In genomic region chr20:63678667-63679465, GRCh38 we compare ENCODE assay signal across 24 cellular contexts. TPM values are rescaled to one million over a fixed set of nuclear protein-coding genes. Genes with fewer than 3 reads are reported as not detected.
DNase-seq lines count a peak whose midpoint lies in the region; ATAC-seq and TF ChIP-seq lines count a peak whose summit lies in the region.
"Had no signal": no experiment of that assay in that cellular context is flagged by ENCODE, and none has a peak within 500 bp of the region (broad histone marks: within the 10 kb centered on the region; RNA-seq: fewer than 3 reads in every experiment).

No MANE protein-coding gene starts in this region.

- no peaks in the 10 kb centered on the region for H3K9me3 Mint-ChIP-seq in activated naive CD4-positive, alpha-beta T cell treated with anti-CD3 and anti-CD28 coated beads for 36 hours
- no peaks in the 10 kb centered on the region for H3K9me3 Mint-ChIP-seq in activated naive CD4-positive, alpha-beta T cell treated with anti-CD3 and anti-CD28 coated beads, Interleukin-2, amount 10 ng/mL, durations not matched to agents 7 days and 5 days
- no peaks in the 10 kb centered on the region for H3K9me3 Mint-ChIP-seq in activated T-helper 1 cell treated with anti-CD3 and anti-CD28 coated beads, Interleukin-12 subunit alpha, Interleukin-12 subunit beta, Interleukin-2, Interleukin-4 antibody, amounts not matched to agents 30 ng/mL and 10 ng/mL and 1 ng/mL, durations not matched to agents 14 hours and 24 hours and 36 hours
- H3K9me3 Mint-ChIP-seq in endothelial cell (ENCODE audit: unreplicated experiment): no peaks in the 10 kb centered on the region
- H3K9me3 Mint-ChIP-seq: CD4-positive, CD25-positive, alpha-beta regulatory T cell had no signal

- H3K4me1 Mint-ChIP-seq in activated naive CD4-positive, alpha-beta T cell treated with anti-CD3 and anti-CD28 coated beads for 36 hours (ENCODE audit: low read depth): peaks cover 1% of the 10 kb centered on the region
- no peaks in the 10 kb centered on the region for H3K4me1 Mint-ChIP-seq in activated naive CD4-positive, alpha-beta T cell treated with anti-CD3 and anti-CD28 coated beads, Interleukin-2, amount 10 ng/mL, durations not matched to agents 7 days and 5 days
- H3K4me1 Mint-ChIP-seq in activated T-helper 1 cell treated with anti-CD3 and anti-CD28 coated beads, Interleukin-12 subunit alpha, Interleukin-12 subunit beta, Interleukin-2, Interleukin-4 antibody, amounts not matched to agents 30 ng/mL and 10 ng/mL and 1 ng/mL, durations not matched to agents 14 hours and 24 hours and 36 hours (ENCODE audit: low read depth): no peaks in the 10 kb centered on the region
- no peaks in the 10 kb centered on the region for H3K4me1 Mint-ChIP-seq in endothelial cell (ENCODE audit: unreplicated experiment)
- H3K4me1 Mint-ChIP-seq: CD4-positive, CD25-positive, alpha-beta regulatory T cell had no signal

- no peaks in the 10 kb centered on the region for H3K27me3 Mint-ChIP-seq in activated naive CD4-positive, alpha-beta T cell treated with anti-CD3 and anti-CD28 coated beads for 36 hours (ENCODE audit: low read depth)
- no peaks in the 10 kb centered on the region for H3K27me3 Mint-ChIP-seq in activated naive CD4-positive, alpha-beta T cell treated with anti-CD3 and anti-CD28 coated beads, Interleukin-2, amount 10 ng/mL, durations not matched to agents 7 days and 5 days
- H3K27me3 Mint-ChIP-seq in activated T-helper 1 cell treated with anti-CD3 and anti-CD28 coated beads, Interleukin-12 subunit alpha, Interleukin-12 subunit beta, Interleukin-2, Interleukin-4 antibody, amounts not matched to agents 30 ng/mL and 10 ng/mL and 1 ng/mL, durations not matched to agents 14 hours and 24 hours and 36 hours (ENCODE audit: insufficient read depth): no peaks in the 10 kb centered on the region
- peaks cover 7% of the 10 kb centered on the region for H3K27me3 Mint-ChIP-seq in endothelial cell (ENCODE audit: unreplicated experiment)
- H3K27me3 Mint-ChIP-seq: CD4-positive, CD25-positive, alpha-beta regulatory T cell had no signal

- peak overlapping the region; percentile 55 for H3K27ac ChIP-seq in temporal lobe (ENCODE audit: low read depth, low read length)
- H3K27ac ChIP-seq: BLaER1, GM23248, KMS-11, PC-9 had no signal

- no peak for ATAC-seq in GM19395 (IDR thresholded peaks at IDR 0.05; ENCODE audit: unreplicated experiment)

- H3K27ac Mint-ChIP-seq in activated naive CD4-positive, alpha-beta T cell treated with anti-CD3 and anti-CD28 coated beads for 36 hours: no peak overlapping the region
- H3K27ac Mint-ChIP-seq in activated naive CD4-positive, alpha-beta T cell treated with anti-CD3 and anti-CD28 coated beads, Interleukin-2, amount 10 ng/mL, durations not matched to agents 7 days and 5 days: no peak overlapping the region
- peak overlapping the region; percentile 57 for H3K27ac Mint-ChIP-seq in activated T-helper 1 cell treated with anti-CD3 and anti-CD28 coated beads, Interleukin-12 subunit alpha, Interleukin-12 subunit beta, Interleukin-2, Interleukin-4 antibody, amounts not matched to agents 30 ng/mL and 10 ng/mL and 1 ng/mL, durations not matched to agents 14 hours and 24 hours and 36 hours
- no peak overlapping the region for H3K27ac Mint-ChIP-seq in endothelial cell (ENCODE audit: unreplicated experiment)
- H3K27ac Mint-ChIP-seq: CD4-positive, CD25-positive, alpha-beta regulatory T cell had no signal

- TF ChIP-seq CTCF in endothelial cell (IDR thresholded peaks at IDR 0.05; ENCODE audit: unreplicated experiment): no peak
- no peak for TF ChIP-seq CTCF in GM10266 (IDR thresholded peaks at IDR 0.05; ENCODE audit: control insufficient read depth, insufficient read depth, low read depth, missing control alignments)

- intact Hi-C loops in activated naive CD4-positive, alpha-beta T cell treated with anti-CD3 and anti-CD28 coated beads for 36 hours (cut with micrococcal nuclease): no loop called here
- intact Hi-C loops in activated T-helper 1 cell treated with anti-CD3 and anti-CD28 coated beads, Interleukin-12 subunit alpha, Interleukin-12 subunit beta, Interleukin-2, Interleukin-4 antibody, amounts not matched to agents 30 ng/mL and 10 ng/mL and 1 ng/mL, durations not matched to agents 14 hours and 24 hours and 36 hours (cut with micrococcal nuclease): no loop called here

- CTCF ChIA-PET in activated naive CD4-positive, alpha-beta T cell treated with anti-CD3 and anti-CD28 coated beads for 36 hours (lab: Charles Lee): no interaction called here
- CTCF ChIA-PET in activated naive CD4-positive, alpha-beta T cell treated with anti-CD3 and anti-CD28 coated beads, Interleukin-2, amount 10 ng/mL, durations not matched to agents 7 days and 5 days (lab: Charles Lee): no interaction called here

- DNase-seq in activated naive CD4-positive, alpha-beta T cell treated with anti-CD3 and anti-CD28 coated beads for 36 hours: peak; percentile 4
- no peak for DNase-seq in activated naive CD4-positive, alpha-beta T cell treated with anti-CD3 and anti-CD28 coated beads, Interleukin-2, amount 10 ng/mL, durations not matched to agents 7 days and 5 days
- no peak for DNase-seq in activated T-helper 1 cell treated with anti-CD3 and anti-CD28 coated beads, Interleukin-12 subunit alpha, Interleukin-12 subunit beta, Interleukin-2, Interleukin-4 antibody, amounts not matched to agents 30 ng/mL and 10 ng/mL and 1 ng/mL, durations not matched to agents 14 hours and 24 hours and 36 hours (ENCODE audit: low spot score)
- DNase-seq in endothelial cell (ENCODE audit: low spot score) (no peak), GM10266 (ENCODE audit: extremely low spot score) (no peak)
- DNase-seq in stimulated activated CD4-positive, alpha-beta T cell treated with anti-CD3 and anti-CD28 coated beads, Interleukin-4, amount 100 ng/mL, for 4 hours: no peak
- DNase-seq: CD4-positive, CD25-positive, alpha-beta regulatory T cell; DMS153; DND-41; GM23248; H7; IMR-90; MM.1S; NCI-H2029; NCI-H446; NCI-H524 treated with DMSO at 0.1 percent for 48 hours; NCI-H774; NK-92 treated with Interleukin-12 subunit alpha and Interleukin-12 subunit beta, amount 100 ng/mL, for 24 hours; PC-9; SHP77 treated with DMSO at 0.1 percent for 48 hours had no signal

- H3K4me3 Mint-ChIP-seq in activated naive CD4-positive, alpha-beta T cell treated with anti-CD3 and anti-CD28 coated beads for 36 hours: no peak overlapping the region
- H3K4me3 Mint-ChIP-seq in activated naive CD4-positive, alpha-beta T cell treated with anti-CD3 and anti-CD28 coated beads, Interleukin-2, amount 10 ng/mL, durations not matched to agents 7 days and 5 days: no peak overlapping the region
- no peak overlapping the region for H3K4me3 Mint-ChIP-seq in activated T-helper 1 cell treated with anti-CD3 and anti-CD28 coated beads, Interleukin-12 subunit alpha, Interleukin-12 subunit beta, Interleukin-2, Interleukin-4 antibody, amounts not matched to agents 30 ng/mL and 10 ng/mL and 1 ng/mL, durations not matched to agents 14 hours and 24 hours and 36 hours
- H3K4me3 Mint-ChIP-seq in endothelial cell (ENCODE audit: unreplicated experiment): peak overlapping the region; percentile 37
- H3K4me3 Mint-ChIP-seq: CD4-positive, CD25-positive, alpha-beta regulatory T cell had no signal

- peaks cover 16% of the 10 kb centered on the region for H3K36me3 Mint-ChIP-seq in activated naive CD4-positive, alpha-beta T cell treated with anti-CD3 and anti-CD28 coated beads for 36 hours (ENCODE audit: low read depth)
- H3K36me3 Mint-ChIP-seq in activated naive CD4-positive, alpha-beta T cell treated with anti-CD3 and anti-CD28 coated beads, Interleukin-2, amount 10 ng/mL, durations not matched to agents 7 days and 5 days: peaks cover 8% of the 10 kb centered on the region
- H3K36me3 Mint-ChIP-seq in activated T-helper 1 cell treated with anti-CD3 and anti-CD28 coated beads, Interleukin-12 subunit alpha, Interleukin-12 subunit beta, Interleukin-2, Interleukin-4 antibody, amounts not matched to agents 30 ng/mL and 10 ng/mL and 1 ng/mL, durations not matched to agents 14 hours and 24 hours and 36 hours (ENCODE audit: low read depth): peaks cover 16% of the 10 kb centered on the region
- peaks cover 13% of the 10 kb centered on the region for H3K36me3 Mint-ChIP-seq in endothelial cell (ENCODE audit: low read depth, unreplicated experiment)

RNA-seq across cellular contexts. Expression of gene TNFRSF6B, which starts 17.6 kb away (rescaled TPM):
- total RNA-seq in activated naive CD4-positive, alpha-beta T cell treated with anti-CD3 and anti-CD28 coated beads for 36 hours: not detected
- not detected in 2 replicates for total RNA-seq in activated T-helper 1 cell treated with anti-CD3 and anti-CD28 coated beads, Interleukin-12 subunit alpha, Interleukin-12 subunit beta, Interleukin-2, Interleukin-4 antibody, amounts not matched to agents 30 ng/mL and 10 ng/mL and 1 ng/mL, durations not matched to agents 14 hours and 24 hours and 36 hours
- total RNA-seq in endothelial cell (ENCODE audit: unreplicated experiment) (not detected), temporal lobe (0.49 TPM)
- total RNA-seq: CD4-positive, CD25-positive, alpha-beta regulatory T cell; H7; PC-9 had no signal

RNA-seq across cellular contexts. Expression of gene RTEL1, which starts 20.8 kb away (rescaled TPM):
- total RNA-seq in activated naive CD4-positive, alpha-beta T cell treated with anti-CD3 and anti-CD28 coated beads for 36 hours: 10 to 100 TPM; 33.6 to 34.8 TPM
- 54.4 and 55.5 TPM in 2 replicates for total RNA-seq in activated T-helper 1 cell treated with anti-CD3 and anti-CD28 coated beads, Interleukin-12 subunit alpha, Interleukin-12 subunit beta, Interleukin-2, Interleukin-4 antibody, amounts not matched to agents 30 ng/mL and 10 ng/mL and 1 ng/mL, durations not matched to agents 14 hours and 24 hours and 36 hours
- total RNA-seq in endothelial cell (ENCODE audit: unreplicated experiment): 20.2 TPM
- total RNA-seq in temporal lobe: 10.6 TPM

RNA-seq across cellular contexts. Expression of gene STMN3, which starts 25.6 kb away (rescaled TPM):
- 1 to 10 TPM; 6.7 to 7.3 TPM for total RNA-seq in activated naive CD4-positive, alpha-beta T cell treated with anti-CD3 and anti-CD28 coated beads for 36 hours
- total RNA-seq in activated T-helper 1 cell treated with anti-CD3 and anti-CD28 coated beads, Interleukin-12 subunit alpha, Interleukin-12 subunit beta, Interleukin-2, Interleukin-4 antibody, amounts not matched to agents 30 ng/mL and 10 ng/mL and 1 ng/mL, durations not matched to agents 14 hours and 24 hours and 36 hours: 5.3 and 5.5 TPM in 2 replicates
- 12.8 TPM for total RNA-seq in endothelial cell (ENCODE audit: unreplicated experiment)
- total RNA-seq in temporal lobe: 102 TPM

RNA-seq across cellular contexts. Expression of gene ARFRP1, which starts 28.9 kb away (rescaled TPM):
- total RNA-seq in activated naive CD4-positive, alpha-beta T cell treated with anti-CD3 and anti-CD28 coated beads for 36 hours: 10 to 100 TPM; 45.6 to 49.2 TPM
- total RNA-seq in activated T-helper 1 cell treated with anti-CD3 and anti-CD28 coated beads, Interleukin-12 subunit alpha, Interleukin-12 subunit beta, Interleukin-2, Interleukin-4 antibody, amounts not matched to agents 30 ng/mL and 10 ng/mL and 1 ng/mL, durations not matched to agents 14 hours and 24 hours and 36 hours: 71.8 and 73.5 TPM in 2 replicates
- 33.4 TPM for total RNA-seq in endothelial cell (ENCODE audit: unreplicated experiment)
- 18.7 TPM for total RNA-seq in temporal lobe

RNA-seq across cellular contexts. Expression of gene ZGPAT, which starts 29.0 kb away (rescaled TPM):
- 10 to 100 TPM; 15.3 to 18.0 TPM for total RNA-seq in activated naive CD4-positive, alpha-beta T cell treated with anti-CD3 and anti-CD28 coated beads for 36 hours
- 34.5 and 36.7 TPM in 2 replicates for total RNA-seq in activated T-helper 1 cell treated with anti-CD3 and anti-CD28 coated beads, Interleukin-12 subunit alpha, Interleukin-12 subunit beta, Interleukin-2, Interleukin-4 antibody, amounts not matched to agents 30 ng/mL and 10 ng/mL and 1 ng/mL, durations not matched to agents 14 hours and 24 hours and 36 hours
- 34.9 TPM for total RNA-seq in endothelial cell (ENCODE audit: unreplicated experiment)
- total RNA-seq in temporal lobe: 7.6 TPM
